ENCODE assay signal across 2 cellular contexts in the genomic region with DNA sequence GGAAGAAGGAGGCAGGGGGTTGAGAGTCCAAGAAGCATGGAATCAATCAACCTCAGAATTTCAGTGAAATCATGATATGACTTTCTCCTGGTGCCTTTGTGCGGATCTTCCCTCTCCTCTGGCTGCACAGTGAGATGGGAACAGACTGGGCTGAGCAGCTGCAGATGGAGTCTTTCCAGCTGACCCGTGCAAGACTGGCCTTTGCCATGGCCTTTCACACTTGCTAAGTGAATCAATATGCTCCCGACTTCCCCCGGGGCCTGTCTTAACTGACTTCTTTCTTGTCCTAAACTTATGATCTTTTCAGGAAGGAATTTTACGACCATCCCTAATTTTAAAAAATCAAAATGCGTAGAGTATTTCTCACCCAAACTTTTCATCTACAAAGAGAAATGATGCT.
TF ChIP-seq lines count a peak whose summit lies in the region.

No MANE protein-coding gene starts in this region.

TF ChIP-seq in liver, 16 proteins besides CTCF, POLR2A, EP300 and RAD21:
- TF ChIP-seq NR2F2 (IDR thresholded peaks at IDR 0.05) = peak; percentile 40
- TF ChIP-seq EGR1 (IDR thresholded peaks at IDR 0.05; ENCODE audit: low read depth in 2 of 2) = no peak
TF ChIP-seq in liver: peak in this region for 1.

TF ChIP-seq in HepG2, 621 proteins besides CTCF, POLR2A, EP300 and RAD21:
- no peak for TF ChIP-seq RXRB (CRISPR knock-in tag; IDR thresholded peaks at IDR 0.05; ENCODE audit: borderline replicate concordance)
- TF ChIP-seq SMAD9 (CRISPR knock-in tag; IDR thresholded peaks at IDR 0.05) = no peak
- no peak for TF ChIP-seq ZFP82 (CRISPR knock-in tag; IDR thresholded peaks at IDR 0.05; ENCODE audit: borderline replicate concordance)
- no peak for TF ChIP-seq DR1 (CRISPR knock-in tag; IDR thresholded peaks at IDR 0.05)
- no peak for TF ChIP-seq MAF1 (CRISPR knock-in tag; IDR thresholded peaks at IDR 0.05; ENCODE audit: borderline replicate concordance)
- no peak for TF ChIP-seq NBN (conservative IDR thresholded peaks at IDR 0.05)
- no peak for TF ChIP-seq ZNF850 (CRISPR knock-in tag; conservative IDR thresholded peaks at IDR 0.05)
- no peak for TF ChIP-seq ZNF619 (CRISPR knock-in tag; IDR thresholded peaks at IDR 0.05)
- no peak for TF ChIP-seq ZNF546 (CRISPR knock-in tag; conservative IDR thresholded peaks at IDR 0.05)
